ENCODE assay signal across 14 cellular contexts in genomic region chr19:10284641-10285278, GRCh38. TPM values are rescaled to one million over a fixed set of nuclear protein-coding genes. Genes with fewer than 3 reads are reported as not detected.
"Had no signal": no experiment of that assay in that cellular context is flagged by ENCODE, and none has a peak within 500 bp of the region (broad histone marks: within the 10 kb centered on the region; RNA-seq: fewer than 3 reads in every experiment).

No MANE protein-coding gene starts in this region.

- H3K4me3 ChIP-seq: body of pancreas, gastroesophageal sphincter, pancreas, stomach, thoracic aorta, uterus had no signal

- H3K9me3 ChIP-seq: body of pancreas, gastroesophageal sphincter, pancreas, stomach, thoracic aorta, uterus had no signal

- H3K27ac ChIP-seq: body of pancreas, gastroesophageal sphincter, pancreas, stomach, thoracic aorta, uterus had no signal

- DNase-seq: activated CD4-positive, CD25-positive, alpha-beta regulatory T cell; activated effector memory CD4-positive, alpha-beta T cell treated with Interleukin-2 at 50 U/mL for 16 hours; amniotic stem cell; body of pancreas; islet precursor cell; pancreas; stimulated activated CD4-positive, alpha-beta T cell treated with anti-CD3 and anti-CD28 coated beads, Interleukin-4, amount 100 ng/mL, for 24 hours; stomach; T-helper 17 cell; uterus had no signal

- H3K36me3 ChIP-seq: pancreas, uterus had no signal

RNA-seq across cellular contexts. Expression of gene ICAM4, which starts 2.0 kb away (rescaled TPM):
- total RNA-seq: epithelial cell of proximal tubule, neural crest cell had no signal

RNA-seq across cellular contexts. Expression of gene ICAM5, which starts 5.0 kb away (rescaled TPM):
- total RNA-seq: epithelial cell of proximal tubule, neural crest cell had no signal
